33 cellular contexts compared by ENCODE assay signal in the genomic region with DNA sequence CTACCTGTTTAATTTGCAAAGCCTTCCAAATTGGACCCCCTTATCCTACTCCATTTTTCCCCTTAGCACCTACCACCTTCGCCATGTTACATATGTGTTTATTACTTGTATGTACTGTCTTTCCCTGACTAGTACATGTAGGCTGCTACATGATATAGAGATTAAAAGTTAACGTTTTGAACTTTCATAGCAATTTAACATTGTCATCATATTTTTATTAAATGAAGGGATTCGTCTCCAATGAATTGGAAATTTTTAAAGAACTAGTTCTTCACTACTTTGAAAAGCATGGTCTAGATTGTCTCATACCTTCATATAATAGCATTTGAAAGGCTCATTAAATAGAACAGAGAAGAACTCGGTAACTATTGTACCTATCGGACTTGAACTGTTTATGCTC.
"Had no signal": no experiment of that assay in that cellular context is flagged by ENCODE, and none has a peak within 500 bp of the region (broad histone marks: within the 10 kb centered on the region; RNA-seq: fewer than 3 reads in every experiment).

No MANE protein-coding gene starts in this region.

- H3K4me1 ChIP-seq: breast epithelium, SJCRH30 had no signal

- DNase-seq: activated CD4-positive, alpha-beta T cell treated with anti-CD3 and anti-CD28 coated beads, Interleukin-2, amount 10 ng/mL, durations not matched to agents 24 days and 14 days; activated CD4-positive, alpha-beta T cell treated with anti-CD3 and anti-CD28 coated beads, Interleukin-2, amount 50 U/mL, for 4 hours; activated CD8-positive, alpha-beta T cell treated with anti-CD3 and anti-CD28 coated beads for 36 hours; activated effector memory CD4-positive, alpha-beta T cell treated with anti-CD3 and anti-CD28 coated beads, Interleukin-2, amount 50 U/mL, for 16 hours; activated naive CD4-positive, alpha-beta T cell; activated naive CD4-positive, alpha-beta T cell treated with anti-CD3 and anti-CD28 coated beads, Interleukin-2, amount 50 U/mL, for 16 hours; activated naive CD8-positive, alpha-beta T cell treated with anti-CD3 and anti-CD28 coated beads for 36 hours; activated T-cell treated with anti-CD3 and anti-CD28 coated beads, Interleukin-2, amount 50 U/mL, for 1 hour; activated T-cell treated with anti-CD3 and anti-CD28 coated beads, Interleukin-2, amount 50 U/mL, for 72 hours; amniotic stem cell; aorta; body of pancreas; MM.1S; MV-4-11; NCI-H1092; NCI-H1436 treated with DMSO at 0.1 percent for 48 hours; NCI-H1694 treated with DMSO at 0.1 percent for 48 hours; NCI-H2029; NCI-H345; NCI-H526; NCI-H748 treated with DMSO at 0.1 percent for 48 hours; NK-92 treated with Interleukin-12 subunit alpha and Interleukin-12 subunit beta, amount 100 ng/mL, for 24 hours; PC-3; Peyer's patch; SHP77; SJCRH30; T1000 had no signal

- H3K36me3 ChIP-seq: breast epithelium, Peyer's patch had no signal

- ATAC-seq: activated CD8-positive, alpha-beta T cell treated with anti-CD3 and anti-CD28 coated beads for 36 hours; activated T-cell treated with anti-CD3 and anti-CD28 coated beads, Interleukin-2, amount 50 U/mL, for 72 hours; activated T-helper 17 cell treated with anti-CD3 and anti-CD28 coated beads, Interleukin-2, amount 50 U/mL, for 72 hours; body of pancreas; PC-3 had no signal

- H3K9ac ChIP-seq: KMS-11 had no signal

- H3K27ac ChIP-seq: body of pancreas, breast epithelium, KMS-11, Peyer's patch, RWPE1, SJCRH30, SK-N-MC had no signal

- FAIRE-seq: TTC549 had no signal

- H3K4me2 ChIP-seq: KMS-11 had no signal

- H3K9me3 ChIP-seq: body of pancreas, breast epithelium, Peyer's patch had no signal

- H3K27me3 ChIP-seq: body of pancreas, breast epithelium, Peyer's patch, SJCRH30 had no signal

- H3K4me3 ChIP-seq: body of pancreas, breast epithelium, Peyer's patch, SJCRH30, SK-N-MC had no signal
